Comparison of ENCODE assay signal across 8 cellular contexts in the genomic region with DNA sequence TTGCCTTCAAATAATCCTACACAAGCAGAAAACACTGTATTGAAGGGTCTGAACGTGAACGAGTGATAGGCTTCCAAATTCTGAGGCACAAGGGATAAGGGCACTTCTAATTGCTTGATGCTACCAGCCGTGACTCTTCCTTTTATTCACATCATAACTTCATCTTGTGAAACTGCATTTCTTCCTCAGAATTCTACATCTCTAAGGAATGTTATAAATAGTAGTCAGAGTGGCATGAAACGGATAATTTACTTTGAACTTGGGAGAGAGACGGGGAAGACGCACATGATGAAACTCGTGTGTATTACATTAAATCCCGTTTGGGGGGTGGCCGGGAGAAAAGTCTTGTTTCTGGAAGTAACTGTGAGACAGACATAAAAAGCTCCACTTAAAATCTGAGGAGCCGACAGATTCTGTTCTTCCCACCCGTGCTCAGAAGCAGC. TPM values are rescaled to one million over a fixed set of nuclear protein-coding genes. Genes with fewer than 3 reads are reported as not detected.
DNase-seq lines count a peak whose midpoint lies in the region; ATAC-seq, FAIRE-seq and TF ChIP-seq lines count a peak whose summit lies in the region.

No MANE protein-coding gene starts in this region.

- H3K9me3 ChIP-seq in GM12878 (replicated peaks; ENCODE audit: control insufficient read depth, insufficient read depth, low read length) (no peaks in the 10 kb centered on the region), thoracic aorta (no peaks in the 10 kb centered on the region)

- intact Hi-C loops in GM12878 (cut with micrococcal nuclease; ENCODE audit: unreplicated experiment): loop anchor here (10.0 kb wide), 1 partner anchor 426 kb away; no protein-coding TSS in a partner anchor

- H3K4me3 ChIP-seq in KMS-11 (IDR thresholded peaks at IDR 0.05; ENCODE audit: insufficient read depth, low read depth, low read length) (no peak overlapping the region), GM12878 (peak overlapping the region; percentile 74), thoracic aorta (peak overlapping the region; percentile 83)

- peak overlapping the region; percentile 50 for H2AFZ ChIP-seq in KMS-11 (ENCODE audit: low read depth)
- peak overlapping the region; percentile 90 for H2AFZ ChIP-seq in GM12878 (ENCODE audit: control insufficient read depth, low read depth, low read length)

- H3K4me2 ChIP-seq in KMS-11 (peak overlapping the region; percentile 84), GM12878 (ENCODE audit: control insufficient read depth, insufficient read depth) (peak overlapping the region; percentile 58)

- DNase-seq in EL: peak; percentile 12
- no peak for DNase-seq in GM12878 (ENCODE audit: low read depth, low spot score)
- peak; percentile 60 for DNase-seq in kidney glomerular epithelial cell (lab: John Stamatoyannopoulos, UW)
- no peak for DNase-seq in thoracic aorta (ENCODE audit: low spot score)
- no peak for DNase-seq in hippocampal formation (lab: John Stamatoyannopoulos, UW)
- no peak for DNase-seq in amygdala (lab: John Stamatoyannopoulos, UW)

- H3K79me2 ChIP-seq in KMS-11 (ENCODE audit: insufficient read depth, low read depth) (no peaks in the 10 kb centered on the region), GM12878 (ENCODE audit: control insufficient read depth, insufficient read depth, low read length) (peaks cover 23% of the 10 kb centered on the region)

- no peaks in the 10 kb centered on the region for H3K27me3 ChIP-seq in KMS-11 (ENCODE audit: insufficient read depth, low read depth)
- H3K27me3 ChIP-seq in GM12878 (replicated peaks in 1 of 2; ENCODE audit: control insufficient read depth in 2 of 2, insufficient read depth in 2 of 2, low read length in 1 of 2): peaks cover 0 to 3% of the 10 kb centered on the region in 2 experiments; a peak in 1 of 4 replicates
- H3K27me3 ChIP-seq in thoracic aorta (replicated peaks; ENCODE audit: insufficient read depth): no peaks in the 10 kb centered on the region

- TF ChIP-seq CTCF in KMS-11 (conservative IDR thresholded peaks at IDR 0.05; ENCODE audit: low read depth, low read length) (no peak), GM12878 (IDR thresholded peaks at IDR 0.05 in 2 of 3, conservative IDR thresholded peaks at IDR 0.05 in 1 of 3; ENCODE audit: control insufficient read depth in 2 of 3, extremely low read depth in 1 of 3, insufficient read depth in 1 of 3, low read depth in 3 of 3, low read length in 3 of 3) (no peak), thoracic aorta (IDR thresholded peaks at IDR 0.05) (no peak)

- TF ChIP-seq RAD21 in GM12878 (IDR thresholded peaks at IDR 0.05; ENCODE audit: insufficient read depth, low read depth, low read length): no peak

- ATAC-seq in GM12878 (peak; percentile 9; the same call in 2 of the 3 replicates), thoracic aorta (ENCODE audit: insufficient number of reproducible peaks, low FRiP score, low read depth) (peak; percentile 10), HG03025 (IDR thresholded peaks at IDR 0.05; ENCODE audit: low FRiP score, unreplicated experiment) (no peak)

- no TSS peak for BruUV-seq in GM12878 (replicated peaks; lab: Mats Ljungman, UMichigan)

- POLR2A ChIA-PET in GM12878 (lab: Charles Lee): interaction anchor here (0.6 to 1.1 kb wide), 4 partner anchors 21 to 1190 kb away, joined by 3 to 8 read pairs (median 4); partner anchors contain the start of gene NCOA7

- H4K20me1 ChIP-seq in KMS-11 (ENCODE audit: insufficient read depth): no peaks in the 10 kb centered on the region
- H4K20me1 ChIP-seq in GM12878 (ENCODE audit: control insufficient read depth, insufficient read depth): no peaks in the 10 kb centered on the region

- RAD21 ChIA-PET in GM12878 (lab: Charles Lee; ENCODE audit: unreplicated experiment): interaction anchor here (1.3 to 1.5 kb wide), 3 partner anchors 8 to 492 kb away, joined by 3 to 5 read pairs (median 4); no protein-coding TSS in a partner anchor

- H3K27ac ChIP-seq in KMS-11 (peak overlapping the region; percentile 26; the same call in 1 of the 2 replicates), GM12878 (ENCODE audit: control insufficient read depth, insufficient read depth) (peak overlapping the region; percentile 82), thoracic aorta (peak overlapping the region; percentile 87 to 89)

- TF ChIP-seq POLR2A in GM12878 (IDR thresholded peaks at IDR 0.05; ENCODE audit: low read depth, low read length): no peak

- H3K4me1 ChIP-seq in KMS-11 (ENCODE audit: low read depth, poor library complexity, severe bottlenecking): peaks cover 10% of the 10 kb centered on the region
- no peaks in the 10 kb centered on the region for H3K4me1 ChIP-seq in GM12878 (ENCODE audit: control insufficient read depth, insufficient read depth, low read length)
- peaks cover 12 to 21% of the 10 kb centered on the region in 2 donors for H3K4me1 ChIP-seq in thoracic aorta (ENCODE audit: control insufficient read depth in 1 of 2, low read depth in 2 of 2)

- H3K9ac ChIP-seq in KMS-11 (peak overlapping the region; percentile 85; the same call in 1 of the 2 replicates), GM12878 (ENCODE audit: control insufficient read depth, insufficient read depth, low read length) (peak overlapping the region; percentile 85)

- no peak for TF ChIP-seq EP300 in GM12878 (IDR thresholded peaks at IDR 0.05; ENCODE audit: borderline replicate concordance in 1 of 2, control insufficient read depth in 1 of 2, low read depth in 2 of 2, low read length in 2 of 2)

- FAIRE-seq in GM12878 (lab: Jason Lieb, UNC): peak; percentile 7

- SMC1A ChIA-PET in GM12878 (lab: Charles Lee; ENCODE audit: uncharacterized antibody, unreplicated experiment): interaction anchor here (0.7 to 2.5 kb wide), 11 partner anchors 8 to 464 kb away, joined by 3 to 9 read pairs (median 4); no protein-coding TSS in a partner anchor

- in situ Hi-C loops in GM12878 (cut with MboI): no loop called here

- H3K36me3 ChIP-seq in KMS-11 (ENCODE audit: insufficient read depth) (no peaks in the 10 kb centered on the region), GM12878 (ENCODE audit: control insufficient read depth in 2 of 2, insufficient read depth in 2 of 2, low read length in 1 of 2) (peaks cover 2 to 15% of the 10 kb centered on the region in 2 experiments; a peak in 3 of 4 replicates), thoracic aorta (peaks cover 7% of the 10 kb centered on the region)

- under 1% methylated on average over 11 of the region's 11 CpGs for WGBS in GM12878 (ENCODE audit: insufficient coverage, insufficient replicate concordance, low lambda C conversion rate, missing lambda C conversion rate)

- CTCF ChIA-PET in GM12878 (lab: Yijun Ruan, JAX): interaction anchor here (0.7 to 2.2 kb wide), 9 partner anchors 10 to 673 kb away, joined by 3 to 16 read pairs (median 5); no protein-coding TSS in a partner anchor

TF ChIP-seq in GM12878, 131 proteins besides CTCF, POLR2A, EP300 and RAD21:
- no peak for TF ChIP-seq POU2F2 (IDR thresholded peaks at IDR 0.05; ENCODE audit: borderline replicate concordance, low read depth, low read length)
- no peak for TF ChIP-seq LARP7 (IDR thresholded peaks at IDR 0.05)
- TF ChIP-seq MXI1 (IDR thresholded peaks at IDR 0.05; ENCODE audit: low read depth, low read length): 0 out of 2 replicates have a peak, but pooled peaks have one; percentile 6

RNA-seq across cellular contexts. Expression of gene HDDC2, which starts 0.8 kb away (rescaled TPM):
- 54.5 and 55.0 TPM in 2 replicates for total RNA-seq in GM12878 (2013; cell fraction: nucleolus; rRNA removed)
- total RNA-seq in GM12878 (2014; rRNA removed): 59.4 and 65.1 TPM in 2 replicates
- total RNA-seq in GM12878 (2014; rRNA removed; fragmentation: Illumina TruSeq; extraction: Trizol): 61.9 and 64.9 TPM in 2 replicates
- total RNA-seq in GM12878 (2021): 54.5 and 56.7 TPM in 2 replicates
- polyA plus RNA-seq in GM12878 (2011; ENCODE audit: low read depth): 48.6 TPM
- 148 and 174 TPM in 2 replicates for polyA plus RNA-seq in GM12878 (2011; rRNA removed)
- polyA plus RNA-seq in GM12878 (2011; cell fraction: cytosol; rRNA removed): 103 and 110 TPM in 2 replicates
- 60.2 and 66.8 TPM in 2 replicates for polyA plus RNA-seq in GM12878 (2011; cell fraction: nucleus; rRNA removed)
- 62.8 and 68.1 TPM in 2 replicates for polyA plus RNA-seq in GM12878 (2012)
- 78.1 and 92.7 TPM in 2 replicates for polyA plus RNA-seq in GM12878 (2014; fragmentation: Illumina TruSeq; extraction: Trizol)
- 100 to 1,000 TPM; 132 to 134 TPM for polyA plus RNA-seq in GM12878 (2014; fragmentation: Nextera tagmentation; extraction: Ambion mirVana)
- 94.5 and 97.7 TPM in 2 replicates for polyA plus RNA-seq in GM12878 (2014; rRNA removed)
- polyA plus RNA-seq in GM12878 (2016; fragmentation: Nextera tagmentation; extraction: Ambion mirVana): 100 to 1,000 TPM in 1 of 2 experiments, 10 to 100 TPM in 1; 90.9 to 101 TPM
- polyA minus RNA-seq in GM12878 (2011; rRNA and poly(A)+ RNA removed): 46.4 and 54.0 TPM in 2 replicates
- 18.0 and 19.8 TPM in 2 replicates for polyA minus RNA-seq in GM12878 (2011; cell fraction: cytosol; rRNA and poly(A)+ RNA removed)
- 28.9 and 50.0 TPM in 2 replicates for polyA minus RNA-seq in GM12878 (2011; cell fraction: nucleus; rRNA and poly(A)+ RNA removed)
- total RNA-seq in thoracic aorta: 10 to 100 TPM; 39.9 TPM

Comparison
In these comparisons a context has a peak if more than half of its experiments do, and no peak if none do; other contexts are left out.
1. DNase-seq: peak in EL (single experiment) and kidney glomerular epithelial cell (single experiment); none in GM12878 (single experiment), thoracic aorta (single experiment), hippocampal formation (0 of 2) and amygdala (0 of 56).
2. H3K27ac ChIP-seq: peak in every context shown above with its lines; median percentile 88 in thoracic aorta; 82 in GM12878; 26 in KMS-11.